20 cellular contexts compared by ENCODE assay signal in the genomic region with DNA sequence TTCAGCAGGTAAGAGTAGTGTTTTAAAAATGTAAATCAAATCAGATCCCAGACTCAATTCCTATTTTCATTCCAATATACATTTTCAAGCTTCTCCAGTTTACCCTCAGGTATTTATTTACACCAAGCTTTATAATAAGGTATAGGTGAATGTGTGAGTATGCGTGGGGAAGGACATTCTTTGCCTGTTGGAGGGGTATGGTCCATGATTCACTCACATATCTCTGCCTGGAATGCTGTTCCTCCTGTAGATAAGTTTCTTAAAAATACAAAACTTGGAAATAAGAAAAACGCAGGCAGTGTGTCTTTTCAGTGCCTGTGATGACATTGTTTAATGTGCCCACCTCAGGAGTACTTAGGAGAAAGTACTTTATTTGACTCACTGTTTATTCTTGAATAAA.
DNase-seq lines count a peak whose midpoint lies in the region; ATAC-seq, FAIRE-seq and TF ChIP-seq lines count a peak whose summit lies in the region.
"Had no signal": no experiment of that assay in that cellular context is flagged by ENCODE, and none has a peak within 500 bp of the region (broad histone marks: within the 10 kb centered on the region; RNA-seq: fewer than 3 reads in every experiment).

No MANE protein-coding gene starts in this region.

- H2BK120ac ChIP-seq in trophoblast cell (ENCODE audit: insufficient read depth, low read length, poor library complexity): no peak overlapping the region

- no peak overlapping the region for H4K12ac ChIP-seq in trophoblast cell (ENCODE audit: low read depth, low read length)

- H3K9me3 Mint-ChIP-seq in natural killer cell treated with Interleukin-12 subunit alpha and Interleukin-12 subunit beta and Interleukin-15 and Interleukin-18, amount 100 ng/mL, for 72 hours: no peaks in the 10 kb centered on the region
- H3K9me3 Mint-ChIP-seq: CD4-positive, CD25-positive, alpha-beta regulatory T cell; CD8-positive, alpha-beta memory T cell had no signal

- ATAC-seq in natural killer cell treated with Interleukin-12 subunit alpha and Interleukin-12 subunit beta and Interleukin-15 and Interleukin-18, amount 100 ng/mL, for 72 hours: no peak
- ATAC-seq: GM12878 had no signal

- DNase-seq in amniotic epithelial cell (ENCODE audit: low read depth): peak; percentile 33
- peak; percentile 6 for DNase-seq in bronchial epithelial cell (ENCODE audit: low read depth)
- DNase-seq in fibroblast of pulmonary artery (ENCODE audit: low read depth): peak; percentile 22
- DNase-seq in trophoblast cell: peak; percentile 63 to 84
- DNase-seq in RKO (ENCODE audit: low spot score): no peak
- no peak for DNase-seq in head of caudate nucleus
- DNase-seq in GOT3 (lab: John Stamatoyannopoulos, UW): no peak
- DNase-seq in natural killer cell treated with Interleukin-12 subunit alpha and Interleukin-12 subunit beta and Interleukin-15 and Interleukin-18, amount 100 ng/mL, for 72 hours (ENCODE audit: low spot score): no peak
- DNase-seq: ACHN; BE2C; C1 segment of cervical spinal cord; CD4-positive, CD25-positive, alpha-beta regulatory T cell; CD8-positive, alpha-beta memory T cell; COR-L47; DMS 273 treated with DMSO at 0.1 percent for 48 hours; DMS53; DND-41; EL had no signal

- H3K27ac Mint-ChIP-seq in natural killer cell treated with Interleukin-12 subunit alpha and Interleukin-12 subunit beta and Interleukin-15 and Interleukin-18, amount 100 ng/mL, for 72 hours: no peak overlapping the region

- H3K23ac ChIP-seq in trophoblast cell (ENCODE audit: low read length): no peak overlapping the region

- H3K4ac ChIP-seq in trophoblast cell (ENCODE audit: low read depth, low read length): no peak overlapping the region

- H3K27ac ChIP-seq in trophoblast cell (ENCODE audit: low read depth, low read length): no peak overlapping the region

- no peak overlapping the region for H2AK5ac ChIP-seq in trophoblast cell (ENCODE audit: low read length)

- no peak overlapping the region for H3K14ac ChIP-seq in trophoblast cell (ENCODE audit: low read length)

- H3K27me3 ChIP-seq in bronchial epithelial cell (ENCODE audit: control insufficient read depth, insufficient read depth, low read length) (no peaks in the 10 kb centered on the region), trophoblast cell (ENCODE audit: insufficient read depth, low read length) (no peaks in the 10 kb centered on the region)
- H3K27me3 ChIP-seq: BE2C had no signal

- intact Hi-C loops in head of caudate nucleus (cut with DNase I): no loop called here

- H3K4me2 ChIP-seq in trophoblast cell (ENCODE audit: low read length): no peak overlapping the region

- H3K79me1 ChIP-seq in trophoblast cell (ENCODE audit: low read length): no peaks in the 10 kb centered on the region

- H3K36me3 ChIP-seq in bronchial epithelial cell (ENCODE audit: control insufficient read depth, insufficient read depth, low read length): no peaks in the 10 kb centered on the region
- H3K36me3 ChIP-seq in trophoblast cell (ENCODE audit: control insufficient read depth in 1 of 2, insufficient read depth in 2 of 2, low read length in 2 of 2): no peaks in the 10 kb centered on the region
- H3K36me3 ChIP-seq: BE2C, HAP-1 had no signal

- no peak overlapping the region for H2AFZ ChIP-seq in trophoblast cell (ENCODE audit: insufficient read depth, low read length, poor library complexity)

- FAIRE-seq in bronchial epithelial cell (lab: Jason Lieb, UNC): no peak

- no peak for TF ChIP-seq CTCF in bronchial epithelial cell (IDR thresholded peaks at IDR 0.05; ENCODE audit: insufficient read depth, low read length, severe bottlenecking)
- TF ChIP-seq CTCF in fibroblast of pulmonary artery (IDR thresholded peaks at IDR 0.05; ENCODE audit: low read length, missing control alignments): no peak

- H3K18ac ChIP-seq in trophoblast cell (ENCODE audit: low read length): no peak overlapping the region

- H2BK12ac ChIP-seq in trophoblast cell (ENCODE audit: low read length): no peak overlapping the region

- H3K4me1 Mint-ChIP-seq in natural killer cell treated with Interleukin-12 subunit alpha and Interleukin-12 subunit beta and Interleukin-15 and Interleukin-18, amount 100 ng/mL, for 72 hours (ENCODE audit: low read depth in 2 of 2): peaks cover 3 to 8% of the 10 kb centered on the region in 2 donors

- H3K27me3 Mint-ChIP-seq in natural killer cell treated with Interleukin-12 subunit alpha and Interleukin-12 subunit beta and Interleukin-15 and Interleukin-18, amount 100 ng/mL, for 72 hours: no peaks in the 10 kb centered on the region
- H3K27me3 Mint-ChIP-seq: CD4-positive, CD25-positive, alpha-beta regulatory T cell; CD8-positive, alpha-beta memory T cell had no signal

- H3K9me3 ChIP-seq in trophoblast cell (ENCODE audit: insufficient read depth, low read depth, low read length): no peaks in the 10 kb centered on the region
- H3K9me3 ChIP-seq: BE2C, HAP-1 had no signal

- peaks cover 0 to 4% of the 10 kb centered on the region in 2 experiments for H3K4me1 ChIP-seq in trophoblast cell (ENCODE audit: control insufficient read depth in 1 of 2, insufficient read depth in 2 of 2, low read length in 2 of 2)
- H3K4me1 ChIP-seq: BE2C, HAP-1 had no signal

- WGBS in trophoblast cell (ENCODE audit: extremely low coverage, insufficient coverage, insufficient read length): no CpG with 5 or more reads among the region's 2 CpGs

- H3K79me2 ChIP-seq in trophoblast cell (ENCODE audit: control insufficient read depth, insufficient read depth, low read length, poor library complexity): no peaks in the 10 kb centered on the region

- no peak overlapping the region for H4K8ac ChIP-seq in trophoblast cell (ENCODE audit: low read depth, low read length)

- H3K4me3 ChIP-seq in bronchial epithelial cell (ENCODE audit: low read depth, low read length) (no peak overlapping the region), fibroblast of pulmonary artery (replicated peaks; ENCODE audit: low read depth, low read length) (no peak overlapping the region), trophoblast cell (ENCODE audit: low read depth, low read length) (no peak overlapping the region)
- H3K4me3 ChIP-seq: GM12878, HAP-1 had no signal

- H3K9ac ChIP-seq in trophoblast cell (ENCODE audit: low read length): no peak overlapping the region

- no peak overlapping the region for H4K91ac ChIP-seq in trophoblast cell (ENCODE audit: low read depth, low read length)

- peaks cover 12% of the 10 kb centered on the region for H3K36me3 Mint-ChIP-seq in natural killer cell treated with Interleukin-12 subunit alpha and Interleukin-12 subunit beta and Interleukin-15 and Interleukin-18, amount 100 ng/mL, for 72 hours

- no peak overlapping the region for H2BK5ac ChIP-seq in trophoblast cell (ENCODE audit: low read depth, low read length, poor library complexity)

- no peak overlapping the region for H3K4me3 Mint-ChIP-seq in natural killer cell treated with Interleukin-12 subunit alpha and Interleukin-12 subunit beta and Interleukin-15 and Interleukin-18, amount 100 ng/mL, for 72 hours
- H3K4me3 Mint-ChIP-seq: CD4-positive, CD25-positive, alpha-beta regulatory T cell; CD8-positive, alpha-beta memory T cell had no signal

Comparison
In these comparisons a context has a peak if more than half of its experiments do, and no peak if none do; other contexts are left out.
1. DNase-seq: peak in amniotic epithelial cell (single experiment), bronchial epithelial cell (single experiment), fibroblast of pulmonary artery (single experiment) and trophoblast cell (2 of 2); none in RKO (single experiment), head of caudate nucleus (0 of 42), GOT3 (single experiment) and natural killer cell treated with Interleukin-12 subunit alpha and Interleukin-12 subunit beta and Interleukin-15 and Interleukin-18, amount 100 ng/mL, for 72 hours (single experiment).